ENCODE assay signal across 15 cellular contexts in genomic region chr4:6534050-6534449, GRCh38. TPM values are rescaled to one million over a fixed set of nuclear protein-coding genes. Genes with fewer than 3 reads are reported as not detected.
A peak's percentile ranks its signal among the peaks of the same experiment; 100 is the strongest.
DNase-seq lines count a peak whose midpoint lies in the region; ATAC-seq, FAIRE-seq and TF ChIP-seq lines count a peak whose summit lies in the region.
"Had no signal": no experiment of that assay in that cellular context is flagged by ENCODE, and none has a peak within 500 bp of the region (broad histone marks: within the 10 kb centered on the region; RNA-seq: fewer than 3 reads in every experiment).

No MANE protein-coding gene starts in this region.

- H3K27me3 ChIP-seq in IMR-90 (ENCODE audit: control insufficient read depth, insufficient read depth, low read length) (peaks cover under 1% of the 10 kb centered on the region; the same call in 1 of the 2 replicates), endothelial cell of umbilical vein (ENCODE audit: control insufficient read depth in 2 of 2, insufficient read depth in 2 of 2, low read length in 2 of 2) (no peaks in the 10 kb centered on the region)

- no peak overlapping the region for H2BK120ac ChIP-seq in IMR-90 (ENCODE audit: low read depth, low read length)

- no peaks in the 10 kb centered on the region for H3K79me1 ChIP-seq in IMR-90 (ENCODE audit: low read depth in 1 of 2, low read length in 2 of 2)

- H4K91ac ChIP-seq in IMR-90 (ENCODE audit: insufficient read depth, low read depth, low read length): no peak overlapping the region

- H3K27ac ChIP-seq in IMR-90 (ENCODE audit: insufficient read depth, low read length) (no peak overlapping the region), endothelial cell of umbilical vein (ENCODE audit: insufficient read depth, low read depth, low read length) (no peak overlapping the region)
- H3K27ac ChIP-seq: C4-2B had no signal

- dilution Hi-C loops in IMR-90 (cut with HindIII; ENCODE audit: low sequenced_read_pairs, unreplicated experiment): no loop called here
- dilution Hi-C loops in endothelial cell of umbilical vein (cut with MboI; ENCODE audit: extremely low pct_ligation_motif_present, low sequenced_read_pairs): no loop called here

- H3K9ac ChIP-seq in IMR-90 (ENCODE audit: low read depth, low read length): no peak overlapping the region
- no peak overlapping the region for H3K9ac ChIP-seq in endothelial cell of umbilical vein (replicated peaks; ENCODE audit: extremely low read depth, insufficient read depth, low read length)

- TF ChIP-seq RAD21 in IMR-90 (IDR thresholded peaks at IDR 0.05; ENCODE audit: low read length): no peak

- FAIRE-seq in GM18507 (lab: Jason Lieb, UNC) (peak; percentile 24), endothelial cell of umbilical vein (lab: Jason Lieb, UNC) (peak; percentile 15)
- FAIRE-seq: A204.1 had no signal

- in situ Hi-C loops in IMR-90 (cut with MboI; ENCODE audit: low sequenced_read_pairs): no loop called here

- POLR2A ChIA-PET in IMR-90 (lab: Charles Lee; ENCODE audit: unreplicated experiment): no interaction called here
- POLR2A ChIA-PET in endothelial cell of umbilical vein (lab: Charles Lee): no interaction called here

- no peak overlapping the region for H3K4me2 ChIP-seq in IMR-90 (ENCODE audit: low read depth, low read length)
- H3K4me2 ChIP-seq in endothelial cell of umbilical vein (ENCODE audit: insufficient read depth, low read length): no peak overlapping the region
- H3K4me2 ChIP-seq: GM23338 had no signal

- CTCF ChIA-PET in IMR-90 (lab: Yijun Ruan, JAX) (no interaction called here), endothelial cell of umbilical vein (lab: Charles Lee) (no interaction called here)

- no peak for TF ChIP-seq POLR2A in IMR-90 (IDR thresholded peaks at IDR 0.05; ENCODE audit: low read depth, low read length)
- no peak for TF ChIP-seq POLR2A in endothelial cell of umbilical vein (IDR thresholded peaks at IDR 0.05; ENCODE audit: low read depth, low read length)

- H2BK5ac ChIP-seq in IMR-90 (ENCODE audit: low read depth, low read length, poor library complexity, severe bottlenecking): peak overlapping the region; percentile 87

- no peak overlapping the region for H3K14ac ChIP-seq in IMR-90 (replicated peaks; ENCODE audit: low read depth, low read length)

- no peak overlapping the region for H2AFZ ChIP-seq in IMR-90 (replicated peaks; ENCODE audit: low read length, poor library complexity)
- no peak overlapping the region for H2AFZ ChIP-seq in endothelial cell of umbilical vein (ENCODE audit: low read depth, low read length)
- H2AFZ ChIP-seq: GM23338 had no signal

- no peak overlapping the region for H3K23ac ChIP-seq in IMR-90 (ENCODE audit: low read depth, low read length)

- no peak overlapping the region for H4K5ac ChIP-seq in IMR-90 (ENCODE audit: low read depth, low read length)

- no peaks in the 10 kb centered on the region for H3K4me1 ChIP-seq in IMR-90 (ENCODE audit: control insufficient read depth, insufficient read depth, low read length)
- no peaks in the 10 kb centered on the region for H3K4me1 ChIP-seq in endothelial cell of umbilical vein (ENCODE audit: control insufficient read depth, extremely low read depth, insufficient read depth, low read length)

- no peak overlapping the region for H2BK20ac ChIP-seq in IMR-90 (ENCODE audit: low read depth, low read length)

- no peak for TF ChIP-seq CTCF in IMR-90 (conservative IDR thresholded peaks at IDR 0.05; ENCODE audit: low read depth, low read length)
- TF ChIP-seq CTCF in endothelial cell of umbilical vein (IDR thresholded peaks at IDR 0.05; ENCODE audit: extremely low read depth in 1 of 2, insufficient read depth in 1 of 2, low read depth in 1 of 2, low read length in 2 of 2): no peak

- H2BK15ac ChIP-seq in IMR-90 (ENCODE audit: low read depth, low read length): no peak overlapping the region

- no peak overlapping the region for H3K18ac ChIP-seq in IMR-90 (ENCODE audit: low read depth, low read length)

- no peak overlapping the region for H4K8ac ChIP-seq in IMR-90 (ENCODE audit: low read depth in 2 of 2, low read length in 2 of 2)

- H2AK9ac ChIP-seq in IMR-90 (replicated peaks; ENCODE audit: low read depth, low read length, poor library complexity): no peak overlapping the region

- no peak overlapping the region for H3K4ac ChIP-seq in IMR-90 (ENCODE audit: low read depth, low read length)

- H3K9me1 ChIP-seq in IMR-90 (ENCODE audit: insufficient read depth, low read length): no peaks in the 10 kb centered on the region
- H3K9me1 ChIP-seq in endothelial cell of umbilical vein (replicated peaks; ENCODE audit: control insufficient read depth, extremely low read depth, insufficient read depth, low read length): no peaks in the 10 kb centered on the region

- intact Hi-C loops in IMR-90 (cut with micrococcal nuclease) (no loop called here), endothelial cell of umbilical vein (cut with micrococcal nuclease) (no loop called here)

- DNase-seq in GM18507 (ENCODE audit: extremely low spot score, insufficient read length, low read depth) (no peak), IMR-90 (no peak), endothelial cell of umbilical vein (ENCODE audit: low read depth, low spot score) (no peak), inferior parietal cortex (ENCODE audit: extremely low spot score) (no peak), COLO668 (lab: John Stamatoyannopoulos, UW; ENCODE audit: unreplicated experiment) (no peak), NCI-H187 treated with DMSO at 0.1 percent for 48 hours (lab: John Stamatoyannopoulos, UW) (no peak), left lobe of liver (ENCODE audit: low spot score) (no peak)
- DNase-seq: ACHN; CD4-positive, alpha-beta T cell; DMS79 treated with DMSO at 0.1 percent for 48 hours; GF-D8 had no signal

- H2AK5ac ChIP-seq in IMR-90 (ENCODE audit: low read depth, low read length): no peak overlapping the region

- H3K4me3 ChIP-seq in IMR-90 (ENCODE audit: insufficient read depth, low read depth, low read length) (no peak overlapping the region), endothelial cell of umbilical vein (replicated peaks in 1 of 3; ENCODE audit: insufficient read depth in 1 of 3, low read depth in 1 of 3, low read length in 3 of 3) (no peak overlapping the region)
- H3K4me3 ChIP-seq: GM23338 had no signal

- H3K9me3 ChIP-seq in IMR-90 (ENCODE audit: control insufficient read depth, insufficient read depth, low read length): no peaks in the 10 kb centered on the region
- H3K9me3 ChIP-seq in endothelial cell of umbilical vein (replicated peaks; ENCODE audit: control insufficient read depth, insufficient read depth, low read length): no peaks in the 10 kb centered on the region

- WGBS in IMR-90 (ENCODE audit: extremely low coverage in 2 of 2, insufficient read length in 1 of 2), 2 experiments: 82 to 100% methylated on average over 1 of the region's 1 CpG

- H4K20me1 ChIP-seq in IMR-90 (ENCODE audit: insufficient read depth, low read length) (no peaks in the 10 kb centered on the region), endothelial cell of umbilical vein (replicated peaks; ENCODE audit: control insufficient read depth, extremely low read depth, insufficient read depth, low read length) (no peaks in the 10 kb centered on the region)

- no peak overlapping the region for H3K56ac ChIP-seq in IMR-90 (ENCODE audit: extremely low read depth, insufficient read depth, low read length)

- no TSS peak for BruUV-seq in IMR-90 (replicated peaks; lab: Mats Ljungman, UMichigan)
- BruUV-seq in endothelial cell of umbilical vein (replicated peaks; lab: Mats Ljungman, UMichigan): no TSS peak

- ATAC-seq in IMR-90 (ENCODE audit: low read depth) (no peak), left lobe of liver (no peak)
- ATAC-seq: GM23338, HCT116 had no signal

- no peaks in the 10 kb centered on the region for H3K79me2 ChIP-seq in endothelial cell of umbilical vein (ENCODE audit: control insufficient read depth, insufficient read depth, low read length)

- H3K36me3 ChIP-seq in IMR-90 (ENCODE audit: control insufficient read depth, insufficient read depth, low read length) (no peaks in the 10 kb centered on the region), endothelial cell of umbilical vein (ENCODE audit: control insufficient read depth in 2 of 2, extremely low read depth in 1 of 2, insufficient read depth in 2 of 2, low read length in 2 of 2) (no peaks in the 10 kb centered on the region)

TF ChIP-seq in IMR-90, 13 proteins besides CTCF, POLR2A, EP300 and RAD21 (continues in another document):
- TF ChIP-seq MXI1 (IDR thresholded peaks at IDR 0.05; ENCODE audit: borderline replicate concordance, low read depth, low read length) (no peak), CHD1 (IDR thresholded peaks at IDR 0.05; ENCODE audit: low read depth, low read length) (no peak), MAZ (IDR thresholded peaks at IDR 0.05; ENCODE audit: borderline replicate concordance, low read depth, low read length) (no peak)

TF ChIP-seq in endothelial cell of umbilical vein, 7 proteins besides CTCF, POLR2A, EP300 and RAD21:
- no peak for TF ChIP-seq FOS (IDR thresholded peaks at IDR 0.05; ENCODE audit: borderline replicate concordance, insufficient read depth, low read length)
- no peak for TF ChIP-seq GATA2 (IDR thresholded peaks at IDR 0.05; ENCODE audit: insufficient read depth, insufficient read length, low read depth, low read length)
- TF ChIP-seq EZH2 (IDR thresholded peaks at IDR 0.05; ENCODE audit: borderline replicate concordance, low read depth, low read length, severe bottlenecking): no peak
- TF ChIP-seq POLR2AphosphoS5 (IDR thresholded peaks at IDR 0.05; ENCODE audit: insufficient read depth, low read depth, low read length): no peak
- TF ChIP-seq MAX (IDR thresholded peaks at IDR 0.05; ENCODE audit: insufficient read depth, insufficient read length): no peak
- TF ChIP-seq JUN (IDR thresholded peaks at IDR 0.05; ENCODE audit: borderline replicate concordance, insufficient read depth, insufficient read length, low read depth): no peak
- TF ChIP-seq MYC (IDR thresholded peaks at IDR 0.05; ENCODE audit: low read depth, low read length): no peak

RNA-seq across cellular contexts. Expression of gene MAN2B2, which starts 40.9 kb away (rescaled TPM):
- total RNA-seq in IMR-90 (2012; rRNA removed) (11.9 and 13.4 TPM in 2 replicates), endothelial cell of umbilical vein (15.7 and 24.2 TPM in 2 replicates), left lobe of liver (41.5 TPM)
- polyA plus RNA-seq in IMR-90 (2012; rRNA removed) (33.8 and 34.1 TPM in 2 replicates), endothelial cell of umbilical vein (25.1 and 30.1 TPM in 2 replicates)
- polyA plus RNA-seq in IMR-90 (2012; cell fraction: cytosol; rRNA removed): 28.6 and 52.3 TPM in 2 replicates
- 24.9 and 43.8 TPM in 2 replicates for polyA plus RNA-seq in IMR-90 (2012; cell fraction: nucleus; rRNA removed; ENCODE audit: low replicate concordance)
- 14.1 and 16.0 TPM in 2 replicates for polyA plus RNA-seq in endothelial cell of umbilical vein (2011; cell fraction: cytosol; rRNA removed)
- 16.2 and 18.1 TPM in 2 replicates for polyA plus RNA-seq in endothelial cell of umbilical vein (2011; cell fraction: nucleus; rRNA removed)
- 15.8 and 18.0 TPM in 2 replicates for polyA plus RNA-seq in endothelial cell of umbilical vein (2012)
- polyA minus RNA-seq in endothelial cell of umbilical vein: 28.0 and 28.9 TPM in 2 replicates
- polyA minus RNA-seq in endothelial cell of umbilical vein (2011; cell fraction: cytosol; rRNA and poly(A)+ RNA removed): 7.1 TPM
- 9.9 and 11.3 TPM in 2 replicates for polyA minus RNA-seq in endothelial cell of umbilical vein (2011; cell fraction: nucleus; rRNA and poly(A)+ RNA removed)
